In genomic region chr12:112913038-112913688, GRCh38 we compare ENCODE assay signal across 15 cellular contexts. TPM values are rescaled to one million over a fixed set of nuclear protein-coding genes. Genes with fewer than 3 reads are reported as not detected.
DNase-seq lines count a peak whose midpoint lies in the region; ATAC-seq, FAIRE-seq and TF ChIP-seq lines count a peak whose summit lies in the region.
"Had no signal": no experiment of that assay in that cellular context is flagged by ENCODE, and none has a peak within 500 bp of the region (broad histone marks: within the 10 kb centered on the region; RNA-seq: fewer than 3 reads in every experiment).

No MANE protein-coding gene starts in this region.

- H3K4me1 ChIP-seq in SK-N-SH (ENCODE audit: control insufficient read depth in 1 of 2, insufficient read depth in 2 of 2, low read depth in 1 of 2, low read length in 1 of 2) (peaks cover 0 to 5% of the 10 kb centered on the region in 2 experiments; a peak in 1 of 4 replicates), adipocyte (ENCODE audit: control insufficient read depth, insufficient read depth, low read length) (peaks cover 13% of the 10 kb centered on the region), spleen (peaks cover 12 to 37% (median 27%) of the 10 kb centered on the region in 6 donors)

- H3K4me3 ChIP-seq in SK-N-SH (ENCODE audit: low read depth in 2 of 2, low read length in 1 of 2) = no peak overlapping the region
- peak overlapping the region; percentile 24 for H3K4me3 ChIP-seq in adipocyte (ENCODE audit: low read length)
- H3K4me3 ChIP-seq in spleen = no peak overlapping the region
- H3K4me3 ChIP-seq: GM23338 had no signal

- TF ChIP-seq POLR2A in spleen (IDR thresholded peaks at IDR 0.05) = no peak

- no peaks in the 10 kb centered on the region for H3K9me2 ChIP-seq in SK-N-SH

- peaks cover 39% of the 10 kb centered on the region for H3K4me1 Mint-ChIP-seq in memory B cell
- H3K4me1 Mint-ChIP-seq in naive thymus-derived CD8-positive, alpha-beta T cell = peaks cover 15 to 71% (median 41%) of the 10 kb centered on the region in 4 donors
- H3K4me1 Mint-ChIP-seq: GM23338, H9 had no signal

- H3K36me3 ChIP-seq in SK-N-SH (replicated peaks in 1 of 2; ENCODE audit: control insufficient read depth in 1 of 2, insufficient read depth in 2 of 2, low read length in 1 of 2) = no peaks in the 10 kb centered on the region
- peaks cover 38% of the 10 kb centered on the region for H3K36me3 ChIP-seq in adipocyte (ENCODE audit: control insufficient read depth, insufficient read depth, low read length, severe bottlenecking)
- H3K36me3 ChIP-seq in spleen = peaks cover 5 to 84% (median 31%) of the 10 kb centered on the region in 6 donors

- 68% methylated on average over 1 of the region's 1 CpG for WGBS in SK-N-SH (ENCODE audit: low lambda C conversion rate)
- 93 to 100% (median 94%) methylated on average over 1 of the region's 1 CpG for WGBS in spleen, 5 donors

- H3K27me3 Mint-ChIP-seq in memory B cell = no peaks in the 10 kb centered on the region
- H3K27me3 Mint-ChIP-seq in naive thymus-derived CD8-positive, alpha-beta T cell = no peaks in the 10 kb centered on the region

- H3F3A ChIP-seq in SK-N-SH (replicated peaks; ENCODE audit: insufficient read depth) = no peaks in the 10 kb centered on the region

- H3K27me3 ChIP-seq in SK-N-SH (ENCODE audit: insufficient read depth) = no peaks in the 10 kb centered on the region
- no peaks in the 10 kb centered on the region for H3K27me3 ChIP-seq in adipocyte (replicated peaks; ENCODE audit: control insufficient read depth, insufficient read depth, low read length)
- H3K27me3 ChIP-seq in spleen (replicated peaks in 1 of 7) = no peaks in the 10 kb centered on the region

- POLR2A ChIA-PET in SK-N-SH (lab: Yijun Ruan, JAX) = no interaction called here
- POLR2A ChIA-PET in naive thymus-derived CD8-positive, alpha-beta T cell (lab: Charles Lee) = no interaction called here

- H3K9ac ChIP-seq in SK-N-SH (no peak overlapping the region), adipocyte (ENCODE audit: low read length) (no peak overlapping the region)

- peaks cover 57% of the 10 kb centered on the region for H3K36me3 Mint-ChIP-seq in memory B cell
- peaks cover 21 to 66% (median 49%) of the 10 kb centered on the region in 3 donors for H3K36me3 Mint-ChIP-seq in naive thymus-derived CD8-positive, alpha-beta T cell

- no peak overlapping the region for H2AFZ ChIP-seq in SK-N-SH (ENCODE audit: low read depth)
- H2AFZ ChIP-seq: GM23338 had no signal

- intact Hi-C loops in spleen (cut with DNase I; ENCODE audit: low total_unique reads) = no loop called here

- no peaks in the 10 kb centered on the region for H3K79me2 ChIP-seq in SK-N-SH (ENCODE audit: insufficient read depth)

- peak overlapping the region; percentile 28 for H3K4me3 Mint-ChIP-seq in memory B cell
- peak overlapping the region in 1 of 10 donors; percentile 37 for H3K4me3 Mint-ChIP-seq in naive thymus-derived CD8-positive, alpha-beta T cell
- H3K4me3 Mint-ChIP-seq: CD14-positive monocyte, GM23338, H9 had no signal

- CTCF ChIA-PET in SK-N-SH (lab: Yijun Ruan, JAX) = no interaction called here

- H4K20me1 ChIP-seq in SK-N-SH (ENCODE audit: insufficient read depth) = no peaks in the 10 kb centered on the region

- no peak for DNase-seq in SK-N-SH
- no peak for DNase-seq in GM19239 (ENCODE audit: insufficient read length, low spot score)
- DNase-seq in adipocyte (ENCODE audit: low read depth) = no peak
- no peak for DNase-seq in memory B cell (ENCODE audit: low spot score in 2 of 2)
- DNase-seq in naive thymus-derived CD8-positive, alpha-beta T cell = no peak
- DNase-seq in spleen = no peak
- DNase-seq: DMS53, GF-D8, H9, KBM-7 had no signal

- 0 out of 2 replicates have a peak, but pooled peaks cover 5% of the 10 kb centered on the region for H3K9me3 ChIP-seq in SK-N-SH
- H3K9me3 ChIP-seq in adipocyte (ENCODE audit: control insufficient read depth, low read length) = peaks cover 32% of the 10 kb centered on the region
- H3K9me3 ChIP-seq in spleen = peaks cover 3 to 26% (median 25%) of the 10 kb centered on the region in 8 donors

- FAIRE-seq in GM19239 (lab: Jason Lieb, UNC) = peak; percentile 4

- H3K9me3 Mint-ChIP-seq in memory B cell = peaks cover 6% of the 10 kb centered on the region
- H3K9me3 Mint-ChIP-seq in naive thymus-derived CD8-positive, alpha-beta T cell = peaks cover 10 to 31% (median 14%) of the 10 kb centered on the region in 9 donors

- no peak overlapping the region for H3K27ac ChIP-seq in SK-N-SH (ENCODE audit: low read depth in 2 of 2, low read length in 1 of 2)
- H3K27ac ChIP-seq in spleen = no peak overlapping the region
- H3K27ac ChIP-seq: 22Rv1, HL-60 had no signal

- TF ChIP-seq CTCF in SK-N-SH (IDR thresholded peaks at IDR 0.05) (no peak), spleen (IDR thresholded peaks at IDR 0.05 in 8 of 11, conservative IDR thresholded peaks at IDR 0.05 in 3 of 11) (no peak)

- H3K27ac Mint-ChIP-seq in memory B cell = no peak overlapping the region
- H3K27ac Mint-ChIP-seq in naive thymus-derived CD8-positive, alpha-beta T cell = no peak overlapping the region
- H3K27ac Mint-ChIP-seq: GM23338, H9 had no signal

- H3K4me2 ChIP-seq in SK-N-SH = no peak overlapping the region
- H3K4me2 ChIP-seq: GM23338 had no signal

- no peak for TF ChIP-seq RAD21 in SK-N-SH (IDR thresholded peaks at IDR 0.05; ENCODE audit: low read length)

- ATAC-seq in SK-N-SH treated with all-trans-retinoic acid at 6 μM for 48 hours (no peak), memory B cell (ENCODE audit: low read depth) (no peak)
- ATAC-seq in naive thymus-derived CD8-positive, alpha-beta T cell = no peak
- ATAC-seq: GM23338 had no signal

- no peak for TF ChIP-seq EP300 in SK-N-SH (IDR thresholded peaks at IDR 0.05; ENCODE audit: borderline replicate concordance in 1 of 2, low read depth in 1 of 2, low read length in 1 of 2)

TF ChIP-seq in SK-N-SH treated with all-trans-retinoic acid at 6 μM for 48 hours, 23 proteins besides CTCF, POLR2A, EP300 and RAD21:
- no peak for TF ChIP-seq ESRRG (CRISPR knock-in tag; IDR thresholded peaks at IDR 0.05)
- TF ChIP-seq ZFP30 (CRISPR knock-in tag; IDR thresholded peaks at IDR 0.05) = peak; percentile 98

TF ChIP-seq in SK-N-SH, 30 proteins besides CTCF, POLR2A, EP300 and RAD21:
- TF ChIP-seq RXRA (IDR thresholded peaks at IDR 0.05; ENCODE audit: borderline replicate concordance, low read depth) (no peak), GATA2 (CRISPR knock-in tag; IDR thresholded peaks at IDR 0.05) (no peak), RFX5 (IDR thresholded peaks at IDR 0.05; ENCODE audit: low read length) (no peak)
TF ChIP-seq in SK-N-SH: peak in this region for 0.

RNA-seq across cellular contexts. Expression of gene OAS1, which starts 6.4 kb away (rescaled TPM):
- 1.1 and 1.3 TPM in 2 replicates for polyA plus RNA-seq in SK-N-SH (2012; rRNA removed)
- polyA plus RNA-seq in SK-N-SH (2012; cell fraction: cytosol; rRNA removed) = 1.1 and 1.9 TPM in 2 replicates
- 1.1 and 1.4 TPM in 2 replicates for polyA plus RNA-seq in SK-N-SH (2012; cell fraction: nucleus; rRNA removed)
- 1 to 10 TPM; 3.2 to 4.0 TPM for total RNA-seq in naive thymus-derived CD8-positive, alpha-beta T cell
- polyA plus RNA-seq in naive thymus-derived CD8-positive, alpha-beta T cell = 10 to 100 TPM in 1 of 3 donors, 1 to 10 TPM in 2; 5.7 to 22.9 (median 9.0) TPM
- 10 to 100 TPM; 43.2 to 68.4 (median 56.7) TPM for total RNA-seq in spleen
- 10 to 100 TPM; 34.7 to 53.8 (median 47.7) TPM for polyA plus RNA-seq in spleen
- total RNA-seq: GM23338, H9 had no signal
- polyA plus RNA-seq: GM23338 had no signal

RNA-seq across cellular contexts. Expression of gene OAS3, which starts 25.1 kb away (rescaled TPM):
- polyA plus RNA-seq in SK-N-SH (2012; rRNA removed) (3.0 TPM in 2 replicates), spleen (10 to 100 TPM in 1 of 3 donors, 1 to 10 TPM in 2; 5.0 to 14.7 (median 5.5) TPM)
- 1.7 and 2.7 TPM in 2 replicates for polyA plus RNA-seq in SK-N-SH (2012; cell fraction: cytosol; rRNA removed)
- polyA plus RNA-seq in SK-N-SH (2012; cell fraction: nucleus; rRNA removed) = 2.9 and 3.3 TPM in 2 replicates
- 10 to 100 TPM; 13.6 to 16.8 TPM for total RNA-seq in naive thymus-derived CD8-positive, alpha-beta T cell
- polyA plus RNA-seq in naive thymus-derived CD8-positive, alpha-beta T cell = 10 to 100 TPM in 2 of 3 donors, 1 to 10 TPM in 1; 9.1 to 21.3 (median 16.8) TPM
- total RNA-seq in spleen = 10 to 100 TPM; 26.9 to 54.5 (median 37.3) TPM
